In the genomic region with DNA sequence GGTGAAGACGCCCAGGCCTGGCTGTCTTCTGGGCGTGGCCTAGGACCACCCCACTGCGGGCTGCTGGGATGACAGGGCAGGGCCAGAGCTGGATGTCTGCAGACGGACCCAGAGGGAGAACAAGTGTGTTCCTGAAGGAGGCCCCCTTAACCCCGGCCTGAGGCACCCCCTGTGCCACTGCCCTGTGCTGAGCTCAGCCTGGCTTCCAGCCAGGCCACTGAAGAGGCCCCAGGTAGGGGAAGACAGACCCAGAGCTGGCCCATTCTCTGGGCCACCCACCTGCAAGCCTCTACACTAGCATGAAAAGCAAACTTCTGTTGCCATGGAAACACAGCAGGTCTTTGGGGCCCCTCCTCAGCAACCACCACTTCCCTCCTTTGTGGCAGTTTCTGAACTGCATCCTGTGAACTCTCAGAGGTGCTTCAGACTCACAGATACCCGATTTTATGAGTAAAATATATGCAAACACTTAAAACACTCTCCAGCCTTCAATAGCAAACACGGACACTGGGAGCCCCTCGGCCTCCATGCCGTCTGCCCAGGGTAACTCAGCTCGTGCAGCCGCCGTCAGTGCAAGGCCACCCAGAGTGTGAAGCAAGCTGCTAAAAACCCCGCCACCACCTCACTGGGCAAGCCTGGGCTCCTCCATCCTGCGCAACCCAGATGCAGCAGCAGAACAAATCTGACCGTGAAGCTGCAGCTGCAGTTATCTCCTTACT, we compare ENCODE assay signal across 8 cellular contexts. TPM values are rescaled to one million over a fixed set of nuclear protein-coding genes. Genes with fewer than 3 reads are reported as not detected.
DNase-seq lines count a peak whose midpoint lies in the region; ATAC-seq and TF ChIP-seq lines count a peak whose summit lies in the region.

No MANE protein-coding gene starts in this region.

- no peaks in the 10 kb centered on the region for H3K27me3 ChIP-seq in Caco-2 (replicated peaks; ENCODE audit: control insufficient read depth, insufficient read depth, low read length)

- no peaks in the 10 kb centered on the region for H3K4me1 Mint-ChIP-seq in Caco-2 (ENCODE audit: low read depth, unreplicated experiment)

- ATAC-seq in GM21576 (IDR thresholded peaks at IDR 0.05; ENCODE audit: unreplicated experiment) (peak; percentile 90), esophagus mucosa (peak; percentile 65)

- no peak overlapping the region for H3K4me3 Mint-ChIP-seq in Caco-2 (ENCODE audit: unreplicated experiment)

- no peak for TF ChIP-seq CTCF in GM10248 (IDR thresholded peaks at IDR 0.05; ENCODE audit: control extremely low read depth, extremely low read depth, low read depth, missing control alignments)
- no peak for TF ChIP-seq CTCF in Caco-2 (IDR thresholded peaks at IDR 0.05; ENCODE audit: insufficient read depth in 1 of 2, low read depth in 1 of 2, low read length in 1 of 2, severe bottlenecking in 1 of 2, unreplicated experiment in 1 of 2)

- H3K9me3 Mint-ChIP-seq in Caco-2 (ENCODE audit: unreplicated experiment) = no peaks in the 10 kb centered on the region

- BruUV-seq in Caco-2 (replicated peaks; lab: Mats Ljungman, UMichigan) = no TSS peak

- DNase-seq in GM10248 (ENCODE audit: extremely low spot score) (peak; percentile 84), NCI-H187 treated with DMSO at 0.1 percent for 48 hours (lab: John Stamatoyannopoulos, UW) (no peak), Caco-2 (no peak)
- DNase-seq in activated CD4-positive, alpha-beta T cell treated with anti-CD3 and anti-CD28 coated beads for 4 hours = peak; percentile 43 to 55
- DNase-seq in stimulated activated CD8-positive, alpha-beta memory T cell treated with anti-CD3 and anti-CD28 coated beads, Interleukin-2, amount 100 ng/mL, for 1 hour (ENCODE audit: low read depth in 2 of 2) = peak; percentile 31 to 45

- peak overlapping the region; percentile 90 for H3K27ac ChIP-seq in KOPT-K1 (ENCODE audit: low read depth, low read length, poor library complexity, severe bottlenecking)

- intact Hi-C loops in Caco-2 (cut with micrococcal nuclease; ENCODE audit: unreplicated experiment) = no loop called here

- H3K36me3 Mint-ChIP-seq in Caco-2 (ENCODE audit: insufficient read depth, unreplicated experiment) = peaks cover 20% of the 10 kb centered on the region

- no peak overlapping the region for H3K27ac Mint-ChIP-seq in Caco-2 (ENCODE audit: unreplicated experiment)

- H3K36me3 ChIP-seq in KOPT-K1 (ENCODE audit: insufficient read depth, low read length) (no peaks in the 10 kb centered on the region), Caco-2 (ENCODE audit: control insufficient read depth, insufficient read depth, low read length) (peaks cover 1% of the 10 kb centered on the region; the same call in 1 of the 2 replicates)

- H3K4me1 ChIP-seq in Caco-2 = peaks cover 21% of the 10 kb centered on the region

- no peaks in the 10 kb centered on the region for H3K27me3 Mint-ChIP-seq in Caco-2 (ENCODE audit: insufficient read depth, unreplicated experiment)

- H3K4me3 ChIP-seq in Caco-2 (ENCODE audit: low read depth, low read length) = no peak overlapping the region

- H3K9me3 ChIP-seq in KOPT-K1 (ENCODE audit: insufficient read depth, low read length, poor library complexity, severe bottlenecking) (no peaks in the 10 kb centered on the region), Caco-2 (no peaks in the 10 kb centered on the region)

- CTCF ChIA-PET in GM10248 (lab: Yijun Ruan, JAX) (interaction anchor here (0.9 to 7.3 kb wide), 4 partner anchors 9 to 90 kb away, joined by 3 to 104 read pairs (median 4); no protein-coding TSS in a partner anchor), Caco-2 (lab: Charles Lee) (no interaction called here)

- POLR2A ChIA-PET in GM10248 (lab: Yijun Ruan, JAX) = no interaction called here
- POLR2A ChIA-PET in Caco-2 (lab: Charles Lee) = no interaction called here

RNA-seq across cellular contexts. Expression of a gene that starts 42.5 kb away (rescaled TPM):
- total RNA-seq in esophagus mucosa = 28.0 TPM
- 39.7 and 41.8 TPM in 2 replicates for total RNA-seq in Caco-2 (2022)

Comparison
In these comparisons a context has a peak if more than half of its experiments do, and no peak if none do; other contexts are left out.
1. DNase-seq: peak in GM10248 (single experiment), activated CD4-positive, alpha-beta T cell treated with anti-CD3 and anti-CD28 coated beads for 4 hours (2 of 2) and stimulated activated CD8-positive, alpha-beta memory T cell treated with anti-CD3 and anti-CD28 coated beads, Interleukin-2, amount 100 ng/mL, for 1 hour (2 of 2); none in NCI-H187 treated with DMSO at 0.1 percent for 48 hours (single experiment) and Caco-2 (0 of 2).